Comparison of ENCODE assay signal across 28 cellular contexts in genomic region chr22:33073989-33074391, GRCh38. TPM values are rescaled to one million over a fixed set of nuclear protein-coding genes. Genes with fewer than 3 reads are reported as not detected.
A peak's percentile ranks its signal among the peaks of the same experiment; 100 is the strongest.
DNase-seq lines count a peak whose midpoint lies in the region; ATAC-seq, FAIRE-seq and TF ChIP-seq lines count a peak whose summit lies in the region.
"Had no signal": no experiment of that assay in that cellular context is flagged by ENCODE, and none has a peak within 500 bp of the region (broad histone marks: within the 10 kb centered on the region; RNA-seq: fewer than 3 reads in every experiment).

No MANE protein-coding gene starts in this region.

- H3K27me3 Mint-ChIP-seq in activated naive CD8-positive, alpha-beta T cell treated with anti-CD3 and anti-CD28 coated beads, Interleukin-2, amount 50 U/mL, for 24 hours = peaks cover 16% of the 10 kb centered on the region
- H3K27me3 Mint-ChIP-seq: activated naive CD8-positive, alpha-beta T cell treated with anti-CD3 and anti-CD28 coated beads, Interleukin-2, amount 10 ng/mL, durations not matched to agents 7 days and 5 days had no signal

- no peak for FAIRE-seq in bronchial epithelial cell (lab: Jason Lieb, UNC)
- FAIRE-seq: endometrium, H1 had no signal

- H3K4me1 Mint-ChIP-seq in activated naive CD8-positive, alpha-beta T cell treated with anti-CD3 and anti-CD28 coated beads, Interleukin-2, amount 50 U/mL, for 24 hours = no peaks in the 10 kb centered on the region
- H3K4me1 Mint-ChIP-seq: activated naive CD8-positive, alpha-beta T cell treated with anti-CD3 and anti-CD28 coated beads, Interleukin-2, amount 10 ng/mL, durations not matched to agents 7 days and 5 days; activated T-helper 17 cell treated with anti-CD3 and anti-CD28 coated beads, Interleukin-2, amount 50 U/mL, for 72 hours; natural killer cell; T-helper 17 cell had no signal

- no peaks in the 10 kb centered on the region for H3K9me3 Mint-ChIP-seq in activated naive CD8-positive, alpha-beta T cell treated with anti-CD3 and anti-CD28 coated beads, Interleukin-2, amount 50 U/mL, for 24 hours
- H3K9me3 Mint-ChIP-seq: activated naive CD8-positive, alpha-beta T cell treated with anti-CD3 and anti-CD28 coated beads, Interleukin-2, amount 10 ng/mL, durations not matched to agents 7 days and 5 days; activated T-helper 17 cell treated with anti-CD3 and anti-CD28 coated beads, Interleukin-2, amount 50 U/mL, for 72 hours; natural killer cell had no signal

- TF ChIP-seq CTCF in bronchial epithelial cell (IDR thresholded peaks at IDR 0.05; ENCODE audit: insufficient read depth, low read length, severe bottlenecking) = no peak

- DNase-seq in EL = peak; percentile 4
- DNase-seq in NCI-H226 = peak; percentile 74
- peak; percentile 90 for DNase-seq in bronchial epithelial cell (ENCODE audit: low read depth)
- DNase-seq in lung microvascular endothelial cell (ENCODE audit: low read depth in 2 of 2) = peak; percentile 7 to 28
- DNase-seq in DMS79 (lab: John Stamatoyannopoulos, UW) = no peak
- no peak for DNase-seq in activated naive CD8-positive, alpha-beta T cell treated with anti-CD3 and anti-CD28 coated beads, Interleukin-2, amount 50 U/mL, for 24 hours
- DNase-seq in HuH-7.5 (ENCODE audit: low spot score) = no peak
- DNase-seq: activated CD4-positive, alpha-beta T cell treated with anti-CD3 and anti-CD28 coated beads, Interleukin-2, amount 50 U/mL, for 1 hour; activated naive CD8-positive, alpha-beta T cell treated with anti-CD3 and anti-CD28 coated beads, Interleukin-2, amount 10 ng/mL, durations not matched to agents 7 days and 5 days; body of pancreas; cortex of kidney; DMS153; Kasumi-1; left cardiac atrium; natural killer cell; NCI-H1417 treated with DMSO at 0.1 percent for 48 hours; NCI-H526 treated with DMSO at 0.1 percent for 48 hours; right cardiac atrium; substantia nigra; T-helper 17 cell had no signal

- H3K27ac Mint-ChIP-seq in activated naive CD8-positive, alpha-beta T cell treated with anti-CD3 and anti-CD28 coated beads, Interleukin-2, amount 50 U/mL, for 24 hours = no peak overlapping the region
- H3K27ac Mint-ChIP-seq: activated naive CD8-positive, alpha-beta T cell treated with anti-CD3 and anti-CD28 coated beads, Interleukin-2, amount 10 ng/mL, durations not matched to agents 7 days and 5 days; activated T-helper 17 cell treated with anti-CD3 and anti-CD28 coated beads, Interleukin-2, amount 50 U/mL, for 72 hours; natural killer cell; T-helper 17 cell had no signal

- H3K36me3 ChIP-seq in bronchial epithelial cell (ENCODE audit: control insufficient read depth, insufficient read depth, low read length) = no peaks in the 10 kb centered on the region
- H3K36me3 ChIP-seq: gastroesophageal sphincter, SJSA1, vagina had no signal

- no peak overlapping the region for H3K4me3 Mint-ChIP-seq in activated naive CD8-positive, alpha-beta T cell treated with anti-CD3 and anti-CD28 coated beads, Interleukin-2, amount 50 U/mL, for 24 hours
- H3K4me3 Mint-ChIP-seq: activated naive CD8-positive, alpha-beta T cell treated with anti-CD3 and anti-CD28 coated beads, Interleukin-2, amount 10 ng/mL, durations not matched to agents 7 days and 5 days; activated T-helper 17 cell treated with anti-CD3 and anti-CD28 coated beads, Interleukin-2, amount 50 U/mL, for 72 hours; natural killer cell; T-helper 17 cell had no signal

- no peaks in the 10 kb centered on the region for H3K36me3 Mint-ChIP-seq in activated naive CD8-positive, alpha-beta T cell treated with anti-CD3 and anti-CD28 coated beads, Interleukin-2, amount 50 U/mL, for 24 hours (ENCODE audit: low read depth)
- H3K36me3 Mint-ChIP-seq: activated naive CD8-positive, alpha-beta T cell treated with anti-CD3 and anti-CD28 coated beads, Interleukin-2, amount 10 ng/mL, durations not matched to agents 7 days and 5 days; natural killer cell had no signal

- no peak for ATAC-seq in activated naive CD8-positive, alpha-beta T cell treated with anti-CD3 and anti-CD28 coated beads, Interleukin-2, amount 50 U/mL, for 24 hours
- no peak for ATAC-seq in GM18861 (IDR thresholded peaks at IDR 0.05; ENCODE audit: unreplicated experiment)
- ATAC-seq: activated T-helper 17 cell treated with anti-CD3 and anti-CD28 coated beads, Interleukin-2, amount 50 U/mL, for 72 hours; body of pancreas; gastroesophageal sphincter; left cardiac atrium; natural killer cell; right cardiac atrium; T-helper 17 cell had no signal

- no peaks in the 10 kb centered on the region for H3K27me3 ChIP-seq in bronchial epithelial cell (ENCODE audit: control insufficient read depth, insufficient read depth, low read length)
- H3K27me3 ChIP-seq: body of pancreas, SJSA1, vagina had no signal

- no peak overlapping the region for H3K4me3 ChIP-seq in bronchial epithelial cell (ENCODE audit: low read depth, low read length)
- H3K4me3 ChIP-seq: body of pancreas, gastroesophageal sphincter, SJSA1, vagina had no signal

RNA-seq across cellular contexts. Expression of gene SYN3, which starts 15.8 kb away (rescaled TPM):
- total RNA-seq in bronchial epithelial cell = 0.53 TPM in 1 of 2 replicates, not detected in the other
- 0.22 and 0.40 TPM in 2 replicates for total RNA-seq in lung microvascular endothelial cell
- total RNA-seq: activated naive CD8-positive, alpha-beta T cell treated with anti-CD3 and anti-CD28 coated beads, Interleukin-2, amount 10 ng/mL, durations not matched to agents 7 days and 5 days; activated T-helper 17 cell treated with anti-CD3 and anti-CD28 coated beads, Interleukin-2, amount 50 U/mL, for 72 hours; body of pancreas; osteocyte; SJSA1; vagina had no signal

Comparison
In these comparisons a context has a peak if more than half of its experiments do, and no peak if none do; other contexts are left out.
1. DNase-seq: peak in EL (single experiment), NCI-H226 (single experiment), bronchial epithelial cell (single experiment) and lung microvascular endothelial cell (2 of 2); none in DMS79 (single experiment), activated naive CD8-positive, alpha-beta T cell treated with anti-CD3 and anti-CD28 coated beads, Interleukin-2, amount 50 U/mL, for 24 hours (single experiment) and HuH-7.5 (single experiment).